Comparison of ENCODE assay signal across 13 cellular contexts in the genomic region with DNA sequence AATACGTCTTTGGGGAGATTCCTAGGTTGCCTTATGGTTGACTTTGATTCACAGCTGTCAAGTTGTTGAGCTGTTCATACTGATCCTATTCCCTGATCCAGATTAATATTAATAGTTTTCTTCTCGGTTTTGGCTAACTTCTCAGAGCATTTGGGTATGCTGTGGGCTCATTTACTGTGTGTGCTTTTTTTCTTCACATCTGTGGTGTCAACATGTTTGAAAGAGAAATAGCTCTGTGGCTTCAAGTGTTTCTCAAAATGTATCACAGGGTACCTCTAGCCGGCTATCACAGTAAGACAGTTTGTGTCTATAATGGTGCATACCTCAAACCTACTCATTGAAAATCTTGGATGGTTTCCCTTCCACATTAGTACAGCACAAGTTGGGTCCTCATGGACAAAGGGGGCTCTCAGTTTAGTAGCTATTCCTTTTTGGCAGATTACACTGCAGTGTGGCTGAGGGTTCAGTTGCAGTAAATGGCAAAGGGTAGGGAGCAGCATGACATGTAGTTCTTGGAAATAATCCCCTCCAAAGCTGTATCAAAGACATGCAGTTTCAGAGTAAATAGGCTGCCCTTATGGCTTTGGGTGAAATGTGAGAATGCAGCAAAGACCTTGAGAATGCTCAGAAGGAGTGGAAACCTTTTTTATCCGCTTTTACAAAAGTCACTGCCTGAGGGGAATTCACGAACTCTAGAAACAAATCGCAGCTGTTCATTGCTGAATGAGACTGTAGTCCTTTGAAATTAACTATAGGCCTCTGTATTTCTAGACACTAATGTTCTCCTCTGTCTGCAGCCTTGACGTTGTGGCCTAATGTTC.
DNase-seq lines count a peak whose midpoint lies in the region; ATAC-seq and TF ChIP-seq lines count a peak whose summit lies in the region.
"Had no signal": no experiment of that assay in that cellular context is flagged by ENCODE, and none has a peak within 500 bp of the region (broad histone marks: within the 10 kb centered on the region; RNA-seq: fewer than 3 reads in every experiment).

No MANE protein-coding gene starts in this region.

- H3K4me1 ChIP-seq in MM.1S (ENCODE audit: low read length) = no peaks in the 10 kb centered on the region

- H3K36me3 ChIP-seq in MM.1S (replicated peaks; ENCODE audit: insufficient read depth, low read length) = no peaks in the 10 kb centered on the region

- DNase-seq in COLO829 (ENCODE audit: low spot score) = peak; percentile 61
- DNase-seq in NCI-H524 treated with DMSO at 0.1 percent for 48 hours (lab: John Stamatoyannopoulos, UW) = peak; percentile 7
- DNase-seq in NCI-H345 treated with DMSO at 0.1 percent for 48 hours (lab: John Stamatoyannopoulos, UW; ENCODE audit: unreplicated experiment) = no peak
- no peak for DNase-seq in MM.1S
- no peak for DNase-seq in stimulated activated CD4-positive, alpha-beta T cell treated with anti-CD3 and anti-CD28 coated beads, Interleukin-4, amount 100 ng/mL, for 4 hours
- DNase-seq: Caco-2; naive thymus-derived CD8-positive, alpha-beta T cell; Peyer's patch; small intestine; upper lobe of left lung had no signal

- H3K9me3 ChIP-seq in MM.1S (replicated peaks; ENCODE audit: insufficient read depth, low read length) = no peaks in the 10 kb centered on the region
- H3K9me3 ChIP-seq: Caco-2, Peyer's patch, upper lobe of left lung had no signal

- H3K27ac ChIP-seq in layer of hippocampus (ENCODE audit: low read depth, low read length) = peak overlapping the region; percentile 82
- H3K27ac ChIP-seq in MM.1S (ENCODE audit: low read length) = no peak overlapping the region
- H3K27ac ChIP-seq: Peyer's patch, upper lobe of left lung had no signal

- no peak overlapping the region for H3K9ac ChIP-seq in MM.1S (ENCODE audit: low read length)

- ATAC-seq in GM19455 (IDR thresholded peaks at IDR 0.05; ENCODE audit: unreplicated experiment) (peak; percentile 50), GM21528 (IDR thresholded peaks at IDR 0.05; ENCODE audit: low FRiP score, unreplicated experiment) (no peak)
- ATAC-seq: naive thymus-derived CD8-positive, alpha-beta T cell had no signal

- no peak overlapping the region for H3K4me2 ChIP-seq in MM.1S (ENCODE audit: low read depth, low read length)

- H2AFZ ChIP-seq in MM.1S (ENCODE audit: low read length) = no peak overlapping the region

- no peak for TF ChIP-seq CTCF in MM.1S (IDR thresholded peaks at IDR 0.05; ENCODE audit: low read length)

- no peaks in the 10 kb centered on the region for H3F3A ChIP-seq in MM.1S (ENCODE audit: insufficient read depth, low read length)

- H4K20me1 ChIP-seq in MM.1S (ENCODE audit: insufficient read depth, low read length) = no peaks in the 10 kb centered on the region

- H3K4me3 ChIP-seq in MM.1S (ENCODE audit: low read length) = no peak overlapping the region
- H3K4me3 ChIP-seq: Peyer's patch, upper lobe of left lung had no signal

- no peaks in the 10 kb centered on the region for H3K9me2 ChIP-seq in MM.1S (replicated peaks; ENCODE audit: insufficient read depth, low read length)

- H3K79me2 ChIP-seq in MM.1S (ENCODE audit: low read length) = no peaks in the 10 kb centered on the region

- H3K27me3 ChIP-seq in layer of hippocampus (ENCODE audit: control insufficient read depth, insufficient read depth, low read length) (no peaks in the 10 kb centered on the region), MM.1S (replicated peaks; ENCODE audit: insufficient read depth, low read length) (no peaks in the 10 kb centered on the region)
- H3K27me3 ChIP-seq: Peyer's patch, upper lobe of left lung had no signal

Comparison
In these comparisons a context has a peak if more than half of its experiments do, and no peak if none do; other contexts are left out.
1. DNase-seq: peak in COLO829 (single experiment) and NCI-H524 treated with DMSO at 0.1 percent for 48 hours (single experiment); none in NCI-H345 treated with DMSO at 0.1 percent for 48 hours (single experiment), MM.1S (single experiment) and stimulated activated CD4-positive, alpha-beta T cell treated with anti-CD3 and anti-CD28 coated beads, Interleukin-4, amount 100 ng/mL, for 4 hours (0 of 2).